In genomic region chr10:91909178-91909677, GRCh38 we compare ENCODE assay signal across 8 cellular contexts. TPM values are rescaled to one million over a fixed set of nuclear protein-coding genes. Genes with fewer than 3 reads are reported as not detected.
DNase-seq lines count a peak whose midpoint lies in the region; ATAC-seq and TF ChIP-seq lines count a peak whose summit lies in the region.

Gene FGFBP3, minus strand, starts transcription at chr10:91909486. Its CDS starts 517 bp downstream, at chr10:91908969.

- 0 out of 2 replicates have a peak, but pooled peaks cover 3% of the 10 kb centered on the region for H3K79me2 ChIP-seq in PC-3 (ENCODE audit: low read length)

- intact Hi-C loops in PC-3 (cut with micrococcal nuclease) = no loop called here
- intact Hi-C loops in ascending aorta (cut with DNase I) = loop anchor here (2.0 to 5.0 kb wide), 2 partner anchors 22 to 52 kb away; no protein-coding TSS in a partner anchor
- intact Hi-C loops in sigmoid colon (cut with DNase I) = loop anchor here (5.0 to 10.0 kb wide), 3 partner anchors 54 to 504 kb away; partner anchors contain the start of gene PPP1R3C

- H3K27me3 ChIP-seq in PC-3 (ENCODE audit: low read length) (no peaks in the 10 kb centered on the region), ascending aorta (no peaks in the 10 kb centered on the region), sigmoid colon (no peaks in the 10 kb centered on the region)

- WGBS in sigmoid colon, 2 donors = 1 to 2% methylated on average over 16 of the region's 16 CpGs

- no peaks in the 10 kb centered on the region for H3K9me3 ChIP-seq in PC-3 (ENCODE audit: low read length)
- no peaks in the 10 kb centered on the region for H3K9me3 ChIP-seq in ascending aorta
- H3K9me3 ChIP-seq in sigmoid colon = no peaks in the 10 kb centered on the region

- H3K27ac ChIP-seq in PC-3 (ENCODE audit: low read length) = no peak within 1 kb of the TSS
- H3K27ac ChIP-seq in ascending aorta = peak within 1 kb of the TSS; percentile 77 to 85
- peak within 1 kb of the TSS; percentile 65 to 74 (median 70) for H3K27ac ChIP-seq in sigmoid colon

- peak within 1 kb of the TSS; percentile 68 for H3K9ac ChIP-seq in PC-3 (ENCODE audit: low read length)

- H3K4me2 ChIP-seq in PC-3 (ENCODE audit: low read length) = peak within 1 kb of the TSS; percentile 98

- POLR2A ChIA-PET in PC-3 (lab: Charles Lee; ENCODE audit: unreplicated experiment) = no interaction called here

- ATAC-seq in PC-3 (peak; percentile 22; the same call in 1 of the 2 replicates), GM21723 (IDR thresholded peaks at IDR 0.05; ENCODE audit: unreplicated experiment) (no peak)

- CTCF ChIA-PET in PC-3 (lab: Charles Lee) = no interaction called here

- no peaks in the 10 kb centered on the region for H4K20me1 ChIP-seq in PC-3 (ENCODE audit: low read length)

- no peak for TF ChIP-seq POLR2A in sigmoid colon (IDR thresholded peaks at IDR 0.05)

- TF ChIP-seq CTCF in PC-3 (conservative IDR thresholded peaks at IDR 0.05; ENCODE audit: low read depth, low read length) = no peak
- no peak for TF ChIP-seq CTCF in ascending aorta (IDR thresholded peaks at IDR 0.05)
- TF ChIP-seq CTCF in sigmoid colon (IDR thresholded peaks at IDR 0.05) = no peak

- peak within 1 kb of the TSS; percentile 98 for H2AFZ ChIP-seq in PC-3 (ENCODE audit: low read length)

- H3K4me3 ChIP-seq in PC-3 (ENCODE audit: low read length) (peak within 1 kb of the TSS; percentile 90), ascending aorta (peak within 1 kb of the TSS; percentile 88 to 91), iPS-11a (ENCODE audit: low read depth, low read length) (peak within 1 kb of the TSS; percentile 79), sigmoid colon (peak within 1 kb of the TSS; percentile 60 to 85 (median 72))

- H3K36me3 ChIP-seq in PC-3 (ENCODE audit: low read depth, low read length) (no peaks in the 10 kb centered on the region), ascending aorta (no peaks in the 10 kb centered on the region), sigmoid colon (no peaks in the 10 kb centered on the region)

- H3K9me2 ChIP-seq in PC-3 (replicated peaks; ENCODE audit: low read length) = no peaks in the 10 kb centered on the region

- 0 out of 2 replicates have a peak, but pooled peaks cover 16% of the 10 kb centered on the region for H3K4me1 ChIP-seq in PC-3 (ENCODE audit: insufficient read depth, low read length)
- peaks cover 0 to 6% of the 10 kb centered on the region in 2 donors for H3K4me1 ChIP-seq in ascending aorta
- peaks cover 0 to 9% (median 6%) of the 10 kb centered on the region in 4 donors for H3K4me1 ChIP-seq in sigmoid colon

- BruUV-seq in PC-3 (replicated peaks; lab: Mats Ljungman, UMichigan) = no TSS peak

- TF ChIP-seq EP300 in sigmoid colon (IDR thresholded peaks at IDR 0.05) = no peak

- DNase-seq in DMS 273 treated with DMSO at 0.1 percent for 48 hours (lab: John Stamatoyannopoulos, UW) = peak; percentile 32
- peak; percentile 34 for DNase-seq in HuH-7.5 (ENCODE audit: low spot score)
- peak; percentile 43 for DNase-seq in PC-3
- DNase-seq in ascending aorta (ENCODE audit: low spot score in 2 of 2) = no peak
- DNase-seq in sigmoid colon = no peak
- DNase-seq in 8988T = no peak

- H3F3A ChIP-seq in PC-3 (ENCODE audit: low read length, unreplicated experiment) = no peaks in the 10 kb centered on the region

RNA-seq across cellular contexts. Expression of gene FGFBP3, which starts in this region (rescaled TPM):
- total RNA-seq in PC-3 (2014; rRNA removed) (0.69 and 1.2 TPM in 2 replicates), ascending aorta (6.6 TPM), sigmoid colon (under 1 TPM in 3 of 4 donors, not detected in 1; 0.16 to 0.71 (median 0.27) TPM)
- 1 to 10 TPM in 1 of 3 donors, under 1 TPM in 2; 0.60 to 1.2 (median 0.69) TPM for polyA plus RNA-seq in sigmoid colon

Comparison
In these comparisons a context has a peak if more than half of its experiments do, and no peak if none do; other contexts are left out.
1. DNase-seq: peak in DMS 273 treated with DMSO at 0.1 percent for 48 hours (single experiment), HuH-7.5 (single experiment) and PC-3 (single experiment); none in ascending aorta (0 of 2), sigmoid colon (single experiment) and 8988T (single experiment).
2. Peak in every context shown above with its lines, with median percentiles within 50 percentile points of each other: H3K4me3 ChIP-seq.